25 cellular contexts compared by ENCODE assay signal in genomic region chr6:129469070-129469662, GRCh38.
DNase-seq lines count a peak whose midpoint lies in the region; ATAC-seq and TF ChIP-seq lines count a peak whose summit lies in the region.
"Had no signal": no experiment of that assay in that cellular context is flagged by ENCODE, and none has a peak within 500 bp of the region (broad histone marks: within the 10 kb centered on the region; RNA-seq: fewer than 3 reads in every experiment).

No MANE protein-coding gene starts in this region.

- H3K36me3 Mint-ChIP-seq in CD8-positive, alpha-beta T cell: no peaks in the 10 kb centered on the region
- H3K36me3 Mint-ChIP-seq: neural progenitor cell, type B pancreatic cell had no signal

- DNase-seq in HCEC 1CT (peak; percentile 38), NCI-H226 (peak; percentile 8), mammary epithelial cell (peak; percentile 11), GM19238 (ENCODE audit: insufficient read length, low spot score) (no peak), SIG-M5 treated with dmso at 0.1 percent for 504 hours (lab: John Stamatoyannopoulos, UW; ENCODE audit: unreplicated experiment) (no peak), coronary artery (ENCODE audit: low spot score) (no peak)
- no peak for DNase-seq in CD8-positive, alpha-beta T cell
- DNase-seq: activated CD8-positive, alpha-beta memory T cell treated with anti-CD3 and anti-CD28 coated beads for 24 hours; activated naive CD4-positive, alpha-beta T cell treated with anti-CD3 and anti-CD28 coated beads, Interleukin-2, amount 50 U/mL, for 16 hours; activated T-cell treated with anti-CD3 and anti-CD28 coated beads, Interleukin-2, amount 50 U/mL, for 48 hours; colonic mucosa; COR-L47; DND-41; heart right ventricle; NCI-H1092; NCI-H2029 treated with DMSO at 0.1 percent for 48 hours; NCI-H446 treated with DMSO at 0.1 percent for 48 hours; psoas muscle; RPMI8226; small intestine; stimulated activated naive CD4-positive, alpha-beta T cell had no signal

- no peaks in the 10 kb centered on the region for H3K4me1 Mint-ChIP-seq in CD8-positive, alpha-beta T cell (ENCODE audit: low read depth)
- H3K4me1 Mint-ChIP-seq: neural progenitor cell had no signal

- 52% methylated on average over 3 of the region's 3 CpGs for WGBS in mammary epithelial cell (ENCODE audit: low coverage, missing lambda C conversion rate)

- no peak overlapping the region for H2AFZ ChIP-seq in mammary epithelial cell (ENCODE audit: low read depth, low read length)
- no peak overlapping the region for H2AFZ ChIP-seq in neural cell (ENCODE audit: low read depth, low read length)
- H2AFZ ChIP-seq: neural progenitor cell had no signal

- H3K9me2 ChIP-seq in neural cell (ENCODE audit: insufficient read depth, low read length): no peaks in the 10 kb centered on the region

- H3K27ac ChIP-seq in mammary epithelial cell (ENCODE audit: insufficient read depth, low read depth, low read length): no peak overlapping the region
- no peak overlapping the region for H3K27ac ChIP-seq in neural cell (ENCODE audit: low read length)
- no peak overlapping the region for H3K27ac ChIP-seq in coronary artery
- H3K27ac ChIP-seq in CD8-positive, alpha-beta T cell (ENCODE audit: low read depth, low read length): no peak overlapping the region
- H3K27ac ChIP-seq: colonic mucosa, heart right ventricle, KMS-11, neural progenitor cell, psoas muscle had no signal

- in situ Hi-C loops in mammary epithelial cell (cut with MboI; ENCODE audit: low sequenced_read_pairs in 2 of 2): no loop called here

- no peak overlapping the region for H3K4me3 Mint-ChIP-seq in CD8-positive, alpha-beta T cell
- H3K4me3 Mint-ChIP-seq: neural progenitor cell, type B pancreatic cell had no signal

- no peak overlapping the region for H3K4me2 ChIP-seq in mammary epithelial cell (ENCODE audit: insufficient read depth, low read depth, low read length)
- H3K4me2 ChIP-seq in neural cell (ENCODE audit: low read length): no peak overlapping the region
- H3K4me2 ChIP-seq: KMS-11, neural progenitor cell had no signal

- TF ChIP-seq EP300 in neural cell (conservative IDR thresholded peaks at IDR 0.05; ENCODE audit: poor library complexity, severe bottlenecking): peak; percentile 80

- no peak for TF ChIP-seq RAD21 in neural cell (conservative IDR thresholded peaks at IDR 0.05)

- dilution Hi-C loops in mammary epithelial cell (cut with HindIII; ENCODE audit: low sequenced_read_pairs): no loop called here

- intact Hi-C loops in mammary epithelial cell (cut with micrococcal nuclease): loop anchor here (1.0 kb wide), 2 partner anchors 30 to 98 kb away; no protein-coding TSS in a partner anchor
- intact Hi-C loops in CD8-positive, alpha-beta T cell (cut with DNase I, micrococcal nuclease): no loop called here

- no peaks in the 10 kb centered on the region for H4K20me1 ChIP-seq in mammary epithelial cell (ENCODE audit: insufficient read depth, low read length)
- H4K20me1 ChIP-seq in neural cell (ENCODE audit: insufficient read depth): no peaks in the 10 kb centered on the region

- no peak for ATAC-seq in CD8-positive, alpha-beta T cell
- ATAC-seq: psoas muscle had no signal

- H3K36me3 ChIP-seq in mammary epithelial cell (ENCODE audit: insufficient read depth, low read length) (no peaks in the 10 kb centered on the region), neural cell (ENCODE audit: insufficient read depth, low read length) (no peaks in the 10 kb centered on the region)
- H3K36me3 ChIP-seq in CD8-positive, alpha-beta T cell (ENCODE audit: insufficient read depth, low read length): no peaks in the 10 kb centered on the region
- H3K36me3 ChIP-seq: colonic mucosa, neural progenitor cell had no signal

- H3K27ac Mint-ChIP-seq in CD8-positive, alpha-beta T cell: no peak overlapping the region
- H3K27ac Mint-ChIP-seq: neural progenitor cell, type B pancreatic cell had no signal

- no peaks in the 10 kb centered on the region for H3K27me3 Mint-ChIP-seq in CD8-positive, alpha-beta T cell (ENCODE audit: low read depth)
- H3K27me3 Mint-ChIP-seq: type B pancreatic cell had no signal

- no peaks in the 10 kb centered on the region for H3K9me3 Mint-ChIP-seq in CD8-positive, alpha-beta T cell
- H3K9me3 Mint-ChIP-seq: neural progenitor cell, type B pancreatic cell had no signal

- H3K4me1 ChIP-seq in mammary epithelial cell (ENCODE audit: insufficient read depth, low read length): no peaks in the 10 kb centered on the region
- H3K4me1 ChIP-seq in CD8-positive, alpha-beta T cell (ENCODE audit: insufficient read depth, low read length): no peaks in the 10 kb centered on the region
- H3K4me1 ChIP-seq: colonic mucosa, psoas muscle had no signal

- no peaks in the 10 kb centered on the region for H3F3A ChIP-seq in neural cell (ENCODE audit: insufficient read depth, low read length, poor library complexity, severe bottlenecking)

- no TSS peak for BruUV-seq in mammary epithelial cell (replicated peaks; lab: Mats Ljungman, UMichigan)

- H3K79me2 ChIP-seq in mammary epithelial cell (ENCODE audit: insufficient read depth, low read length): no peaks in the 10 kb centered on the region
- no peaks in the 10 kb centered on the region for H3K79me2 ChIP-seq in neural cell (replicated peaks; ENCODE audit: insufficient read depth, low read length)

- POLR2A ChIA-PET in CD8-positive, alpha-beta T cell (lab: Charles Lee): no interaction called here

- H3K4me3 ChIP-seq in mammary epithelial cell (replicated peaks in 1 of 3; ENCODE audit: insufficient read depth in 1 of 3, low read depth in 2 of 3, low read length in 3 of 3): no peak overlapping the region
- no peak overlapping the region for H3K4me3 ChIP-seq in neural cell (ENCODE audit: low read length)
- no peak overlapping the region for H3K4me3 ChIP-seq in coronary artery
- no peak overlapping the region for H3K4me3 ChIP-seq in CD8-positive, alpha-beta T cell (ENCODE audit: low read depth, low read length)
- H3K4me3 ChIP-seq: colonic mucosa, heart right ventricle, neural progenitor cell, psoas muscle had no signal

- H3K27me3 ChIP-seq in mammary epithelial cell (ENCODE audit: insufficient read depth, low read length) (no peaks in the 10 kb centered on the region), neural cell (ENCODE audit: insufficient read depth, low read depth, low read length) (no peaks in the 10 kb centered on the region)
- H3K27me3 ChIP-seq in CD8-positive, alpha-beta T cell (ENCODE audit: insufficient read depth, low read length): no peaks in the 10 kb centered on the region
- H3K27me3 ChIP-seq: colonic mucosa, heart right ventricle, neural progenitor cell had no signal

- H3K9me3 ChIP-seq in mammary epithelial cell (replicated peaks; ENCODE audit: insufficient read depth, low read length) (no peaks in the 10 kb centered on the region), neural cell (ENCODE audit: low read length) (no peaks in the 10 kb centered on the region)
- H3K9me3 ChIP-seq in CD8-positive, alpha-beta T cell (ENCODE audit: low read length): no peaks in the 10 kb centered on the region
- H3K9me3 ChIP-seq: colonic mucosa, heart right ventricle, psoas muscle had no signal

- peak in 1 of 2 donors; percentile 43 for TF ChIP-seq CTCF in mammary epithelial cell (conservative IDR thresholded peaks at IDR 0.05 in 1 of 2, IDR thresholded peaks at IDR 0.05 in 1 of 2; ENCODE audit: extremely low read depth in 1 of 2, insufficient read depth in 1 of 2, low read depth in 1 of 2, low read length in 2 of 2)
- TF ChIP-seq CTCF in neural cell (IDR thresholded peaks at IDR 0.05; ENCODE audit: poor library complexity, severe bottlenecking): no peak
- TF ChIP-seq CTCF in coronary artery (IDR thresholded peaks at IDR 0.05): no peak
- no peak for TF ChIP-seq CTCF in CD8-positive, alpha-beta T cell (IDR thresholded peaks at IDR 0.05)

- H3K9ac ChIP-seq in mammary epithelial cell (ENCODE audit: insufficient read depth, low read length) (no peak overlapping the region), neural cell (ENCODE audit: low read length) (no peak overlapping the region)
- H3K9ac ChIP-seq: KMS-11, neural progenitor cell had no signal

- CTCF ChIA-PET in mammary epithelial cell (lab: Charles Lee; ENCODE audit: low non-redundant PET): interaction anchor here (0.5 kb wide), 1 partner anchor 61 kb away, joined by 6 read pairs; no protein-coding TSS in a partner anchor
- CTCF ChIA-PET in CD8-positive, alpha-beta T cell (lab: Charles Lee): no interaction called here

TF ChIP-seq in neural cell, 6 proteins besides CTCF, POLR2A, EP300 and RAD21:
- TF ChIP-seq EZH2 (IDR thresholded peaks at IDR 0.05; ENCODE audit: borderline replicate concordance, insufficient read depth, low read length, poor library complexity, severe bottlenecking) (no peak), POLR2AphosphoS5 (IDR thresholded peaks at IDR 0.05) (peak; percentile 76)

Comparison
In these comparisons a context has a peak if more than half of its experiments do, and no peak if none do; other contexts are left out.
1. DNase-seq: peak in HCEC 1CT (single experiment), NCI-H226 (single experiment) and mammary epithelial cell (single experiment); none in GM19238 (single experiment), SIG-M5 treated with dmso at 0.1 percent for 504 hours (single experiment), coronary artery (single experiment) and CD8-positive, alpha-beta T cell (0 of 7).